ENCODE assay signal across 15 cellular contexts in genomic region chr2:223887127-223887526, GRCh38. TPM values are rescaled to one million over a fixed set of nuclear protein-coding genes. Genes with fewer than 3 reads are reported as not detected.
DNase-seq lines count a peak whose midpoint lies in the region; ATAC-seq and TF ChIP-seq lines count a peak whose summit lies in the region.
"Had no signal": no experiment of that assay in that cellular context is flagged by ENCODE, and none has a peak within 500 bp of the region (broad histone marks: within the 10 kb centered on the region; RNA-seq: fewer than 3 reads in every experiment).

No MANE protein-coding gene starts in this region.

- TF ChIP-seq CTCF in activated B cell treated with CpG ODN at 0.5 μM for 24 hours (IDR thresholded peaks at IDR 0.05), result no peak

- ATAC-seq in activated B cell treated with CpG ODN at 0.5 μM for 24 hours (ENCODE audit: low read depth) (no peak), sciatic nerve (peak; percentile 34), GM19395 (IDR thresholded peaks at IDR 0.05; ENCODE audit: unreplicated experiment) (no peak), GM21529 (IDR thresholded peaks at IDR 0.05; ENCODE audit: unreplicated experiment) (no peak)
- ATAC-seq: heart left ventricle; naive thymus-derived CD8-positive, alpha-beta T cell had no signal

- no peaks in the 10 kb centered on the region for H3K27me3 Mint-ChIP-seq in activated B cell treated with CpG ODN at 0.5 μM for 24 hours
- H3K27me3 Mint-ChIP-seq: naive thymus-derived CD8-positive, alpha-beta T cell had no signal

- peaks cover 56% of the 10 kb centered on the region for H3K4me1 Mint-ChIP-seq in activated B cell treated with CpG ODN at 0.5 μM for 24 hours

- intact Hi-C loops in activated B cell treated with CpG ODN at 0.5 μM for 24 hours (cut with micrococcal nuclease) (no loop called here), sciatic nerve (cut with DNase I) (no loop called here)

- no peaks in the 10 kb centered on the region for H3K9me3 Mint-ChIP-seq in activated B cell treated with CpG ODN at 0.5 μM for 24 hours
- H3K9me3 Mint-ChIP-seq: naive thymus-derived CD8-positive, alpha-beta T cell had no signal

- CTCF ChIA-PET in activated B cell treated with CpG ODN at 0.5 μM for 24 hours (lab: Charles Lee), result no interaction called here

- POLR2A ChIA-PET in activated B cell treated with CpG ODN at 0.5 μM for 24 hours (lab: Charles Lee), result no interaction called here

- H3K27ac Mint-ChIP-seq in activated B cell treated with CpG ODN at 0.5 μM for 24 hours, result peak overlapping the region; percentile 13

- H3K36me3 Mint-ChIP-seq in activated B cell treated with CpG ODN at 0.5 μM for 24 hours (ENCODE audit: low read depth), result peaks cover 61% of the 10 kb centered on the region

- in situ Hi-C loops in KBM-7 (cut with MboI; ENCODE audit: low pct_unique_long_range_greater_than_20kb, low sequenced_read_pairs), result no loop called here

- peak; percentile 31 for DNase-seq in KBM-7
- DNase-seq in activated B cell treated with CpG ODN at 0.5 μM for 24 hours, result no peak
- DNase-seq in fibroblast of peridontal ligament (ENCODE audit: extremely low read depth), result peak; percentile 55
- DNase-seq in sciatic nerve (ENCODE audit: low spot score), result no peak
- DNase-seq in superior temporal gyrus (ENCODE audit: extremely low spot score), result no peak
- DNase-seq: activated CD4-positive, alpha-beta T cell treated with anti-CD3 and anti-CD28 coated beads for 48 hours; aorta; effector memory CD4-positive, alpha-beta T cell; heart left ventricle; naive thymus-derived CD8-positive, alpha-beta T cell; NCI-H1105 treated with DMSO at 0.1 percent for 48 hours; right lobe of liver; T-helper 1 cell had no signal

- no peak overlapping the region for H3K4me3 Mint-ChIP-seq in activated B cell treated with CpG ODN at 0.5 μM for 24 hours
- H3K4me3 Mint-ChIP-seq: naive thymus-derived CD8-positive, alpha-beta T cell had no signal

RNA-seq across cellular contexts. Expression of gene AP1S3, which starts 49.7 kb away (rescaled TPM):
- 46.0 and 46.3 TPM in 2 replicates for total RNA-seq in activated B cell treated with CpG ODN at 0.5 μM for 24 hours
- total RNA-seq in sciatic nerve, result 5.8 TPM

RNA-seq across cellular contexts. Expression of gene WDFY1, which starts 58.0 kb away (rescaled TPM):
- total RNA-seq in activated B cell treated with CpG ODN at 0.5 μM for 24 hours (67.2 and 77.0 TPM in 2 replicates), sciatic nerve (48.6 TPM)

Comparison
In these comparisons a context has a peak if more than half of its experiments do, and no peak if none do; other contexts are left out.
1. DNase-seq: peak in KBM-7 (single experiment) and fibroblast of peridontal ligament (single experiment); none in activated B cell treated with CpG ODN at 0.5 μM for 24 hours (single experiment), sciatic nerve (single experiment) and superior temporal gyrus (single experiment).